In the genomic region with DNA sequence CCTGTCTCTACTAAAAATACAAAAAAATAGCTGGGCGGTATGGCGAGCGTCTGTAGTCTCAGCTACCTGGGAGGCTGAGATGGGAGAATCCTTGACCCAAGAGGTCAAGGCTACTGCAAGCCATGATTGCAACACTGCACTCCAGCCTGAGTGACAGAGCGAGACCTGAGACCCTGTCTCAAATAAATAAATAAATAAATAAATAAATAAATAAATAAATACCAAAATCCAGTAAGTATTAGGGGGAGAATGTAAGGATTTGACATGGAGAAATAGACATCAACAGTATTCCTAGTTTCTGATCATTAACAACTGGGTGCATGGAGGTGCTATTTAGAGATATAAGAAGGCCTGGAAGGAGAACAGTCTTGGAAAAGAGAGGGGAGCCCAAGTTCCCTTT, we compare ENCODE assay signal across 28 cellular contexts.
"Had no signal": no experiment of that assay in that cellular context is flagged by ENCODE, and none has a peak within 500 bp of the region (broad histone marks: within the 10 kb centered on the region; RNA-seq: fewer than 3 reads in every experiment).

No MANE protein-coding gene starts in this region.

- H3K27me3 Mint-ChIP-seq: dendritic cell treated with granulocyte-macrophage colony-stimulating factor and Interleukin-4, amounts not matched to agents 40 ng/mL and 50 ng/mL, for 4 days; effector memory CD8-positive, alpha-beta T cell had no signal

- H3K27me3 ChIP-seq: colonic mucosa, dorsolateral prefrontal cortex, esophagus muscularis mucosa, esophagus squamous epithelium, foreskin keratinocyte, gastrocnemius medialis, gastroesophageal sphincter, heart left ventricle, heart right ventricle had no signal

- H3K27ac Mint-ChIP-seq: dendritic cell treated with granulocyte-macrophage colony-stimulating factor and Interleukin-4, amounts not matched to agents 40 ng/mL and 50 ng/mL, for 4 days; effector memory CD8-positive, alpha-beta T cell had no signal

- DNase-seq: colonic mucosa; cortex of kidney; dermis blood vessel endothelial cell; dorsolateral prefrontal cortex; effector CD4-positive, alpha-beta T cell; effector CD8-positive, alpha-beta T cell; effector memory CD4-positive, alpha-beta T cell; effector memory CD8-positive, alpha-beta T cell; erythroblast; esophagus squamous epithelium; foreskin fibroblast; foreskin keratinocyte; foreskin melanocyte; gastrocnemius medialis; glutamatergic neuron; head of caudate nucleus; heart left ventricle; heart right ventricle had no signal

- H3K4me1 ChIP-seq: colonic mucosa, esophagus muscularis mucosa, esophagus squamous epithelium, foreskin keratinocyte, gastrocnemius medialis, gastroesophageal sphincter, heart left ventricle, heart right ventricle had no signal

- H3K9me3 ChIP-seq: colonic mucosa, esophagus muscularis mucosa, esophagus squamous epithelium, gastrocnemius medialis, gastroesophageal sphincter, heart right ventricle had no signal

- FAIRE-seq: colon, endometrium, endothelial cell of umbilical vein, frontal cortex had no signal

- H3K27ac ChIP-seq: colonic mucosa, coronary artery, dorsolateral prefrontal cortex, epithelial cell of prostate, esophagus muscularis mucosa, esophagus squamous epithelium, foreskin keratinocyte, gastrocnemius medialis, gastroesophageal sphincter, heart left ventricle, heart right ventricle had no signal

- ATAC-seq: effector memory CD8-positive, alpha-beta T cell; esophagus mucosa; foreskin keratinocyte; gastrocnemius medialis; gastroesophageal sphincter; heart left ventricle; heart right ventricle had no signal

- H3K4me3 Mint-ChIP-seq: dendritic cell treated with granulocyte-macrophage colony-stimulating factor and Interleukin-4, amounts not matched to agents 40 ng/mL and 50 ng/mL, for 4 days; effector memory CD8-positive, alpha-beta T cell had no signal

- H3K4me3 ChIP-seq: colonic mucosa, coronary artery, dorsolateral prefrontal cortex, esophagus muscularis mucosa, esophagus squamous epithelium, gastrocnemius medialis, gastroesophageal sphincter, heart left ventricle, heart right ventricle had no signal

- H3K36me3 ChIP-seq: colonic mucosa, esophagus muscularis mucosa, esophagus squamous epithelium, gastrocnemius medialis, gastroesophageal sphincter, heart left ventricle, heart right ventricle had no signal
